ENCODE assay signal across 8 cellular contexts in the genomic region with DNA sequence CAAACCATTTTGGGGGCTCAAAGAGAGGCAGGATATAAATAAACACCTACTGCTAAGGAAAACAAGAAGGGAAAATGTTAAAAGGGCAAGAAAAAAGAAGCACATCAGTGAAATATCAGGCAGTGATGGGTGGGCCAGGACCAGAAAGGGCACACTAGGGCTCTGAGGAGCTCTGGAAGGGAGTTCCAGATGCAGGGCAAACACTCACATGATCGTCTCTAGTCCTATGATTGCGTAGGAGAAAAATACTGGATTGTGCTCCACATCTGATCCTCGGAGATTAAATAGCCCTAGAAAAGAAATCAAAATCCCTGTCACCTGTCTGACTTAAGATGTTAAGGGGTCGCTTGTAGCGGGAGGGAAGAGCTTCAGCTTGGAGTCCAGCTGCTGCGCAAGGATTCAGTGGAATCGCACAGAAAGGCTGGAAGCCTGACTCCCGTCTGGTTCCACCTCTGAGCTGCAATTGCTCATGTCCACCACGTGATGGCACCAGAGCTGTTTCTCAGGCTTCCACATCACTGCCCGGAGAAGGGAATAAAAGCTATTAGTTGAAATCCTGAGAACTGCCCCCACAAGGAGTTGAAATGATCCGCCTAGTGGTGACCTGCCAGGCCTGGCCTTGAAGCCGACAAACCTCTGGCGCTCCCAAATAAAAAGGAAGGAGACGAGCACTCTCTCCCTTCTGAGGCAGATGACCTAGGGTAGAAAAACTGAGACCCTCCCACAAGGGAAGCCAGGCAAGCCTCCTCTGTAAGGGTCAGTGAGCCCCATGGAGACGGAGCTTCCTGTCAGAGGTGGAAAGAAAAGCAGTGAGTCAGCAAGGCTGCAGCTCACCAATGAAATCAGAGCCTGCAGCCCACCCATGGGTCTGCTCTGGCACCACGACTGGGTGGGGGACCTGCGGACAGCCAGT. TPM values are rescaled to one million over a fixed set of nuclear protein-coding genes. Genes with fewer than 3 reads are reported as not detected.
DNase-seq lines count a peak whose midpoint lies in the region; ATAC-seq, FAIRE-seq and TF ChIP-seq lines count a peak whose summit lies in the region.

No MANE protein-coding gene starts in this region.

- H3K27me3 ChIP-seq in iPS-20b (ENCODE audit: insufficient read depth, low read length) (no peaks in the 10 kb centered on the region), small intestine (ENCODE audit: control insufficient read depth in 2 of 2, insufficient read depth in 2 of 2, low read length in 2 of 2) (no peaks in the 10 kb centered on the region)

- in situ Hi-C loops in GM13977 (cut with MboI; ENCODE audit: low pct_unique_long_range_greater_than_20kb, low sequenced_read_pairs, unreplicated experiment): loop anchor here (10.0 kb wide), 1 partner anchor 251 kb away; no protein-coding TSS in a partner anchor

- no peak overlapping the region for H3K27ac ChIP-seq in iPS-20b (ENCODE audit: low read length)
- peak overlapping the region in 1 of 2 donors; percentile 38 for H3K27ac ChIP-seq in small intestine (ENCODE audit: low read depth in 1 of 2, low read length in 1 of 2)

- FAIRE-seq in TTC549 (lab: Jason Lieb, UNC) (peak; percentile 96), small intestine (lab: Jason Lieb, UNC) (no peak)

- H3K9ac ChIP-seq in iPS-20b (ENCODE audit: low read depth, low read length): peak overlapping the region; percentile 18; the same call in 1 of the 2 replicates

- H3K36me3 ChIP-seq in iPS-20b (ENCODE audit: insufficient read depth, low read depth, low read length) (peaks cover 40% of the 10 kb centered on the region), small intestine (ENCODE audit: control insufficient read depth in 2 of 2, insufficient read depth in 2 of 2, low read length in 2 of 2) (peaks cover 24 to 41% of the 10 kb centered on the region in 2 donors)

- DNase-seq in GM13977 (ENCODE audit: low spot score) (peak; percentile 75), NCI-H1930 (lab: John Stamatoyannopoulos, UW) (peak; percentile 10 to 50), brain pericyte (ENCODE audit: low read depth, low spot score) (peak; percentile 79), small intestine (peak; percentile 83), mesenteric fat pad (ENCODE audit: low spot score) (no peak)

- 29 to 37% (median 30%) methylated on average over 17 of the region's 17 CpGs for WGBS in small intestine, 3 donors

- H3K4me1 ChIP-seq in iPS-20b (ENCODE audit: insufficient read depth, low read length) (no peaks in the 10 kb centered on the region; the same call in 1 of the 2 replicates), small intestine (ENCODE audit: control insufficient read depth in 2 of 2, insufficient read depth in 1 of 2, low read depth in 1 of 2, low read length in 1 of 2) (peaks cover 0 to 2% of the 10 kb centered on the region in 2 donors)

- peak; percentile 96 for TF ChIP-seq CTCF in GM13977 (IDR thresholded peaks at IDR 0.05; ENCODE audit: extremely low read depth, insufficient read depth, missing control alignments)

- no peaks in the 10 kb centered on the region for H3K9me3 ChIP-seq in iPS-20b (ENCODE audit: insufficient read depth, low read depth, low read length)
- no peaks in the 10 kb centered on the region for H3K9me3 ChIP-seq in small intestine (ENCODE audit: control insufficient read depth, low read depth)

- ATAC-seq in HG02840 (IDR thresholded peaks at IDR 0.05; ENCODE audit: low FRiP score, unreplicated experiment): peak; percentile 74

- H3K4me3 ChIP-seq in iPS-20b (ENCODE audit: low read length) (peak overlapping the region; percentile 1; the same call in 1 of the 2 replicates), small intestine (ENCODE audit: low read depth in 1 of 2, low read length in 2 of 2) (no peak overlapping the region)

RNA-seq across cellular contexts. Expression of gene XPNPEP1, which starts 39.2 kb away (rescaled TPM):
- 100 to 1,000 TPM in 2 of 3 donors, 10 to 100 TPM in 1; 76.6 to 138 (median 118) TPM for polyA plus RNA-seq in small intestine
- total RNA-seq in mesenteric fat pad: 68.7 TPM
